In genomic region chr5:2899311-2899710, GRCh38 we compare ENCODE assay signal across 1 cellular context.
TF ChIP-seq lines count a peak whose summit lies in the region.

No MANE protein-coding gene starts in this region.

TF ChIP-seq in H1, 55 proteins besides CTCF, POLR2A, EP300 and RAD21:
- TF ChIP-seq CBX8 (IDR thresholded peaks at IDR 0.05; ENCODE audit: borderline replicate concordance, low read depth, low read length) (no peak), RNF2 (IDR thresholded peaks at IDR 0.05; ENCODE audit: borderline replicate concordance, low read depth, low read length, missing control alignments, poor library complexity, severe bottlenecking) (no peak), NANOG (IDR thresholded peaks at IDR 0.05; ENCODE audit: insufficient read depth, low read depth, low read length, poor library complexity, severe bottlenecking) (no peak), ATF2 (IDR thresholded peaks at IDR 0.05; ENCODE audit: low read length) (no peak), HDAC2 (IDR thresholded peaks at IDR 0.05; ENCODE audit: borderline replicate concordance in 1 of 2, low read depth in 2 of 2, low read length in 2 of 2) (no peak), CTBP2 (IDR thresholded peaks at IDR 0.05; ENCODE audit: borderline replicate concordance, insufficient read depth, insufficient read length, low read length) (no peak), GABPA (IDR thresholded peaks at IDR 0.05; ENCODE audit: borderline replicate concordance, insufficient read depth, low read length) (no peak), FOSL1 (IDR thresholded peaks at IDR 0.05; ENCODE audit: insufficient read depth, low read depth, low read length) (no peak), CBX5 (IDR thresholded peaks at IDR 0.05; ENCODE audit: low read depth, low read length) (no peak), SP2 (IDR thresholded peaks at IDR 0.05; ENCODE audit: low read length) (no peak), KDM1A (IDR thresholded peaks at IDR 0.05; ENCODE audit: borderline replicate concordance, low read length) (no peak)
